23 cellular contexts compared by ENCODE assay signal in the genomic region with DNA sequence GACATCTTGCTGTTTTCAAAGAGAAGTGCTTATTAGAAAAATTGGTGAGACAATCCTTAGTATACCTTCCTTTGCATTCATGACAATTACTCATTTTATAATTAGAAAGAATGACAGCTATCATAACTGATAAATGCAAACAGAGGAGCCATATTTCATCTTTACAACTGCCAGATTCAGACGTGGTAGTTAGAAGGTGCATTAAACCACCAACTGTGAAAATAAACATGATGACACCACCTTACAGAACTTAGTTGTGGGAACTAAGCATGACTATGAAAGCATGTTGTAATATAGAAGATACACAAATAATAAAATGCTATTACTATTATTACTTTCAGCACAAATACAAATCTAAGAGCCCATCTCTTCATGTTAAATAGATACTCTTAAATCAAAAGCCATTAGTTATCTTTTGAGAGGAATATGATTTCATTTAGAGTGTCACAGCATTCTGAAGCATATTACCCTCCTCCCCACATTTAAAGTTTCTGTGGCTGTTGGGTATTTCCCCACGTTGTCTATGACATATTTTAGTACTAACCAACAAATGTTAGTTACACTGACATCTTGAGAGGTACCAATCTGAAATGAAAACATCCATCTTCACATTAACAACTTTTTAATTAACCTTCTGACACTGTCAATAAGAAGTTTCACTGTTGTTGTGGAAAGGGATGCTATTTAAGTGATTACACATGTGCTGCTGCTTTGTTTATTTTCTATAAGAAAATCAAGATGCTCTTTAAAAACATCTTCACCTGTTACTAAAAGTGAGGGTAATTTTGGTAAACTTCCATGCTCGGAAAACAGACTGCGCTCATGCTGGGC.
DNase-seq lines count a peak whose midpoint lies in the region; ATAC-seq lines count a peak whose summit lies in the region.
"Had no signal": no experiment of that assay in that cellular context is flagged by ENCODE, and none has a peak within 500 bp of the region (broad histone marks: within the 10 kb centered on the region; RNA-seq: fewer than 3 reads in every experiment).

No MANE protein-coding gene starts in this region.

- no peaks in the 10 kb centered on the region for H3K36me3 Mint-ChIP-seq in activated T-cell treated with anti-CD3 and anti-CD28 coated beads, Interleukin-2, amount 50 U/mL, for 24 hours (ENCODE audit: low read depth)
- H3K36me3 Mint-ChIP-seq: activated CD4-positive, alpha-beta memory T cell treated with anti-CD3 and anti-CD28 coated beads for 36 hours had no signal

- H3K9me3 Mint-ChIP-seq in activated T-cell treated with anti-CD3 and anti-CD28 coated beads, Interleukin-2, amount 50 U/mL, for 24 hours = no peaks in the 10 kb centered on the region
- H3K9me3 Mint-ChIP-seq: activated B cell treated with CpG ODN at 0.5 μM for 24 hours; activated CD4-positive, alpha-beta memory T cell treated with anti-CD3 and anti-CD28 coated beads for 36 hours had no signal

- H3K27me3 Mint-ChIP-seq in activated T-cell treated with anti-CD3 and anti-CD28 coated beads, Interleukin-2, amount 50 U/mL, for 24 hours = no peaks in the 10 kb centered on the region
- H3K27me3 Mint-ChIP-seq: activated B cell treated with CpG ODN at 0.5 μM for 24 hours; activated CD4-positive, alpha-beta memory T cell treated with anti-CD3 and anti-CD28 coated beads for 36 hours; effector memory CD8-positive, alpha-beta T cell had no signal

- ATAC-seq in GM18502 (IDR thresholded peaks at IDR 0.05; ENCODE audit: poor library complexity, unreplicated experiment) = peak; percentile 61
- peak; percentile 93 for ATAC-seq in GM19351 (IDR thresholded peaks at IDR 0.05; ENCODE audit: unreplicated experiment)
- ATAC-seq in HG02885 (IDR thresholded peaks at IDR 0.05; ENCODE audit: poor library complexity, unreplicated experiment) = peak; percentile 80
- ATAC-seq: effector memory CD8-positive, alpha-beta T cell; esophagus mucosa; sciatic nerve; upper lobe of right lung had no signal

- H3K4me1 Mint-ChIP-seq in activated T-cell treated with anti-CD3 and anti-CD28 coated beads, Interleukin-2, amount 50 U/mL, for 24 hours (ENCODE audit: low read depth) = no peaks in the 10 kb centered on the region
- H3K4me1 Mint-ChIP-seq: activated B cell treated with CpG ODN at 0.5 μM for 24 hours had no signal

- H3K4me3 Mint-ChIP-seq in activated T-cell treated with anti-CD3 and anti-CD28 coated beads, Interleukin-2, amount 50 U/mL, for 24 hours = no peak overlapping the region
- H3K4me3 Mint-ChIP-seq: activated B cell treated with CpG ODN at 0.5 μM for 24 hours; activated CD4-positive, alpha-beta memory T cell treated with anti-CD3 and anti-CD28 coated beads for 36 hours; effector memory CD8-positive, alpha-beta T cell had no signal

- no peak overlapping the region for H3K27ac Mint-ChIP-seq in activated T-cell treated with anti-CD3 and anti-CD28 coated beads, Interleukin-2, amount 50 U/mL, for 24 hours
- H3K27ac Mint-ChIP-seq: activated B cell treated with CpG ODN at 0.5 μM for 24 hours; activated CD4-positive, alpha-beta memory T cell treated with anti-CD3 and anti-CD28 coated beads for 36 hours; effector memory CD8-positive, alpha-beta T cell had no signal

- DNase-seq in NCI-H69 (lab: John Stamatoyannopoulos, UW) = peak; percentile 73
- DNase-seq in activated T-cell treated with anti-CD3 and anti-CD28 coated beads, Interleukin-2, amount 50 U/mL, for 24 hours = no peak
- DNase-seq in activated CD4-positive, alpha-beta T cell treated with anti-CD3 and anti-CD28 coated beads for 4 hours = no peak
- DNase-seq in NOMO-1 treated with dmso at 0.1 percent for 144 hours (lab: John Stamatoyannopoulos, UW; ENCODE audit: unreplicated experiment) = no peak
- DNase-seq in H4 (ENCODE audit: low spot score) = no peak
- DNase-seq: activated B cell treated with CpG ODN at 0.5 μM for 24 hours; activated CD4-positive, alpha-beta memory T cell treated with anti-CD3 and anti-CD28 coated beads for 36 hours; activated effector memory CD4-positive, alpha-beta T cell treated with anti-CD3 and anti-CD28 coated beads, Interleukin-2, amount 50 U/mL, for 16 hours; brain microvascular endothelial cell; effector memory CD8-positive, alpha-beta T cell; foreskin melanocyte; hippocampal formation; Kasumi-1; NCI-H187; NCI-H774; stimulated activated CD8-positive, alpha-beta memory T cell treated with anti-CD3 and anti-CD28 coated beads, Interleukin-4, amount 100 ng/mL, for 48 hours; T1000; upper lobe of right lung had no signal
